In the genomic region with DNA sequence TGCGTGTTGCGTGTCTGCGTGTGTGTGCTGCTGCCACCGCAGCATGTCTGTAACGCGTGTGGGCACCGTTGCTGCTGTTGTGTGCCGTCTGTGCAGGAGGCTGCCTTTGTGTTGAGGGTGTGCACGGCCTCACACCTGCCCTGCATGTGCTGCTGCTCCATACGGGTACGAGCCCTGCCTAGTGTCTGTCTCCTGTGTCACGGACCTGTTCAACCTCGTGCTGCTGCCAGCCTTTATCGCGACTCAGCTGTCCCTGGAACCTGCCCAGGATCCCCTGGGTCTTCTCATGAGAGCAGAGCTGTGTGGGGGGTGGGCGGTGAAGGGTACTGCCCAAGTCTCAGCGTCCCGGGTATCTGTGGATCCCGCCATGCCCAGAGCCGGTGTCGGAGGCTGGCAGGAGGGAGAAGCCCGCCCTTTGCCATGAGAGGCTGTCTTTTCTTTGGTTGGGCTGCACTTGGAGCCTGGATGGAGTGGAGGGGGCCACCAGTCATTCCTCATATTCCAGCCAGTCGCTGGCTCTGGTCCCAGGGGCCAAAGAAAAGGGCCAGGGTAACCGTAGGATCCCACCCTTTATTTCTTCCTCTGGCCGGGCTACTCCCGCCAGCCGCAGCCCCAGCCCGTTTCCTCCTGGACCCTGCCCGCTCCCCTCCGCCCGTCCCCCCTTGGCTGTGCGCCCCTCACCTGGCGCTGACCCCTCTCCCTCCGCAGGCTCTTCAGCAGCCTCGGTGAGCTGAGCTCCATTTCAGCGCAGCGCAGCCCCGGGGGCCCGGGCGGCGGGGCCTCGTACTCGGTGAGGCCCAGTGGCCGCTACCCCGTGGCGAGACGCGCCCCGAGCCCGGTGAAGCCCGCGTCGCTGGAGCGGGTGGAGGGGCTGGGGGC, we compare ENCODE assay signal across 16 cellular contexts. TPM values are rescaled to one million over a fixed set of nuclear protein-coding genes. Genes with fewer than 3 reads are reported as not detected.
A peak's percentile ranks its signal among the peaks of the same experiment; 100 is the strongest.
DNase-seq lines count a peak whose midpoint lies in the region; ATAC-seq and TF ChIP-seq lines count a peak whose summit lies in the region.
"Had no signal": no experiment of that assay in that cellular context is flagged by ENCODE, and none has a peak within 500 bp of the region (broad histone marks: within the 10 kb centered on the region; RNA-seq: fewer than 3 reads in every experiment).

No MANE protein-coding gene starts in this region.

- peak; percentile 11 for ATAC-seq in GM23338
- no peak; the same call in 2 of the 3 replicates for ATAC-seq in RWPE2 (ENCODE audit: low read depth)
- no peak for ATAC-seq in left lobe of liver
- ATAC-seq in GM18498 (IDR thresholded peaks at IDR 0.05; ENCODE audit: unreplicated experiment): no peak
- ATAC-seq: activated naive CD4-positive, alpha-beta T cell treated with anti-CD3 and anti-CD28 coated beads, Interleukin-2, amount 50 U/mL, for 72 hours; esophagus mucosa; Panc1 had no signal

- H3K9me3 ChIP-seq in RWPE2 (ENCODE audit: severe bottlenecking): no peaks in the 10 kb centered on the region
- H3K9me3 ChIP-seq in sigmoid colon: no peaks in the 10 kb centered on the region
- H3K9me3 ChIP-seq: breast epithelium had no signal

- H3K27ac ChIP-seq in GM23338 (ENCODE audit: low read depth): no peak overlapping the region
- H3K27ac ChIP-seq in RWPE2 (ENCODE audit: poor library complexity, severe bottlenecking): no peak overlapping the region
- H3K27ac ChIP-seq in sigmoid colon: no peak overlapping the region
- H3K27ac ChIP-seq: breast epithelium had no signal

- H3K27me3 Mint-ChIP-seq in GM23338 (ENCODE audit: insufficient read depth, low read depth, poor library complexity): peaks cover 53% of the 10 kb centered on the region
- H3K27me3 Mint-ChIP-seq: stimulated activated naive CD8-positive, alpha-beta T cell treated with anti-CD3 and anti-CD28 coated beads, Interleukin-15, Interleukin-2, amounts not matched to agents 100 ng/mL and 50 ng/mL, for 24 hours had no signal

- no peak for TF ChIP-seq EP300 in sigmoid colon (IDR thresholded peaks at IDR 0.05)

- H4K20me1 ChIP-seq in GM23338 (replicated peaks; ENCODE audit: insufficient read depth): no peaks in the 10 kb centered on the region

- H3K79me2 ChIP-seq in GM23338 (replicated peaks; ENCODE audit: insufficient read depth): no peaks in the 10 kb centered on the region

- no peaks in the 10 kb centered on the region for H3F3A ChIP-seq in GM23338 (replicated peaks; ENCODE audit: low read depth)

- TF ChIP-seq CTCF in GM23338 (conservative IDR thresholded peaks at IDR 0.05; ENCODE audit: low read depth in 2 of 2) (no peak), RWPE2 (IDR thresholded peaks at IDR 0.05; ENCODE audit: poor library complexity, severe bottlenecking) (no peak), sigmoid colon (IDR thresholded peaks at IDR 0.05) (no peak)

- H3K36me3 Mint-ChIP-seq in GM23338 (ENCODE audit: low read depth): no peaks in the 10 kb centered on the region; the same call in 2 of the 3 replicates
- H3K36me3 Mint-ChIP-seq: activated naive CD4-positive, alpha-beta T cell treated with anti-CD3 and anti-CD28 coated beads, Interleukin-2, amount 50 U/mL, for 72 hours had no signal

- H3K4me1 Mint-ChIP-seq in GM23338: peaks cover 6% of the 10 kb centered on the region

- no peaks in the 10 kb centered on the region for H3K36me3 ChIP-seq in GM23338 (ENCODE audit: insufficient read depth)
- H3K36me3 ChIP-seq in RWPE2 (ENCODE audit: low read depth): no peaks in the 10 kb centered on the region
- no peaks in the 10 kb centered on the region for H3K36me3 ChIP-seq in sigmoid colon
- H3K36me3 ChIP-seq: breast epithelium had no signal

- no peak overlapping the region for H3K27ac Mint-ChIP-seq in GM23338
- H3K27ac Mint-ChIP-seq: activated naive CD4-positive, alpha-beta T cell treated with anti-CD3 and anti-CD28 coated beads, Interleukin-2, amount 50 U/mL, for 72 hours; nephron; stimulated activated naive CD8-positive, alpha-beta T cell treated with anti-CD3 and anti-CD28 coated beads, Interleukin-15, Interleukin-2, amounts not matched to agents 100 ng/mL and 50 ng/mL, for 24 hours had no signal

- WGBS in sigmoid colon, 2 donors: 79 to 81% methylated on average over 54 of the region's 54 CpGs

- no peak for TF ChIP-seq POLR2A in sigmoid colon (IDR thresholded peaks at IDR 0.05)

- DNase-seq in GM23338 (ENCODE audit: low spot score) (peak; percentile 30), RWPE2 (ENCODE audit: low spot score) (peak; percentile 55), left lobe of liver (ENCODE audit: low spot score) (peak; percentile 45), sigmoid colon (peak; percentile 55), NCI-H82 treated with DMSO at 0.1 percent for 48 hours (lab: John Stamatoyannopoulos, UW; ENCODE audit: unreplicated experiment) (no peak)
- no peak for DNase-seq in activated naive CD4-positive, alpha-beta T cell treated with Interleukin-2 at 50 U/mL for 16 hours
- DNase-seq: mammary epithelial cell, NCI-H2029 treated with DMSO at 0.1 percent for 48 hours, NCI-H526 treated with DMSO at 0.1 percent for 48 hours had no signal

- H3K4me3 ChIP-seq in GM23338 (peak overlapping the region; percentile 40; the same call in 1 of the 2 replicates), RWPE2 (ENCODE audit: severe bottlenecking) (no peak overlapping the region), sigmoid colon (no peak overlapping the region)
- H3K4me3 ChIP-seq: breast epithelium had no signal

- no peaks in the 10 kb centered on the region for H3K9me2 ChIP-seq in GM23338 (ENCODE audit: insufficient read depth)

- H3K4me2 ChIP-seq in GM23338: peak overlapping the region; percentile 60; the same call in 1 of the 2 replicates

- H3K9me3 Mint-ChIP-seq in GM23338: no peaks in the 10 kb centered on the region; the same call in 2 of the 3 replicates
- H3K9me3 Mint-ChIP-seq: activated naive CD4-positive, alpha-beta T cell treated with anti-CD3 and anti-CD28 coated beads, Interleukin-2, amount 50 U/mL, for 72 hours; nephron; stimulated activated naive CD8-positive, alpha-beta T cell treated with anti-CD3 and anti-CD28 coated beads, Interleukin-15, Interleukin-2, amounts not matched to agents 100 ng/mL and 50 ng/mL, for 24 hours had no signal

- no peak overlapping the region; the same call in 2 of the 3 replicates for H3K4me3 Mint-ChIP-seq in GM23338
- H3K4me3 Mint-ChIP-seq: nephron; stimulated activated naive CD8-positive, alpha-beta T cell treated with anti-CD3 and anti-CD28 coated beads, Interleukin-15, Interleukin-2, amounts not matched to agents 100 ng/mL and 50 ng/mL, for 24 hours had no signal

- intact Hi-C loops in sigmoid colon (cut with DNase I): no loop called here

- H2AFZ ChIP-seq in GM23338: no peak overlapping the region

- H3K4me1 ChIP-seq in GM23338 (ENCODE audit: insufficient read depth): peaks cover 5% of the 10 kb centered on the region; the same call in 1 of the 2 replicates
- H3K4me1 ChIP-seq in RWPE2 (ENCODE audit: insufficient read depth, poor library complexity, severe bottlenecking): no peaks in the 10 kb centered on the region
- peaks cover 0 to 15% (median 11%) of the 10 kb centered on the region in 4 donors for H3K4me1 ChIP-seq in sigmoid colon
- H3K4me1 ChIP-seq: breast epithelium had no signal

- H3K27me3 ChIP-seq in GM23338 (ENCODE audit: insufficient read depth): peaks cover 52% of the 10 kb centered on the region
- H3K27me3 ChIP-seq in RWPE2 (ENCODE audit: insufficient read depth, poor library complexity, severe bottlenecking): no peaks in the 10 kb centered on the region
- H3K27me3 ChIP-seq in sigmoid colon: peaks cover 7 to 34% (median 25%) of the 10 kb centered on the region in 3 donors
- H3K27me3 ChIP-seq: breast epithelium had no signal

TF ChIP-seq in GM23338, 12 proteins besides CTCF, POLR2A, EP300 and RAD21 (continues in another document):
- TF ChIP-seq NANOG (IDR thresholded peaks at IDR 0.05; ENCODE audit: borderline replicate concordance) (no peak), JUNB (IDR thresholded peaks at IDR 0.05; ENCODE audit: unreplicated experiment) (no peak), ZNF331 (CRISPR knock-in tag; IDR thresholded peaks at IDR 0.05; ENCODE audit: low read depth) (no peak), POLR2AphosphoS5 (IDR thresholded peaks at IDR 0.05; ENCODE audit: low read depth) (no peak), ZNF114 (CRISPR knock-in tag; IDR thresholded peaks at IDR 0.05) (no peak), EZH2 (IDR thresholded peaks at IDR 0.05; ENCODE audit: low read depth, unreplicated experiment) (no peak), STAT1 (IDR thresholded peaks at IDR 0.05; ENCODE audit: unreplicated experiment) (no peak), CREB1 (CRISPR knock-in tag; IDR thresholded peaks at IDR 0.05; ENCODE audit: low read depth) (no peak)
- TF ChIP-seq, protein P1, sequence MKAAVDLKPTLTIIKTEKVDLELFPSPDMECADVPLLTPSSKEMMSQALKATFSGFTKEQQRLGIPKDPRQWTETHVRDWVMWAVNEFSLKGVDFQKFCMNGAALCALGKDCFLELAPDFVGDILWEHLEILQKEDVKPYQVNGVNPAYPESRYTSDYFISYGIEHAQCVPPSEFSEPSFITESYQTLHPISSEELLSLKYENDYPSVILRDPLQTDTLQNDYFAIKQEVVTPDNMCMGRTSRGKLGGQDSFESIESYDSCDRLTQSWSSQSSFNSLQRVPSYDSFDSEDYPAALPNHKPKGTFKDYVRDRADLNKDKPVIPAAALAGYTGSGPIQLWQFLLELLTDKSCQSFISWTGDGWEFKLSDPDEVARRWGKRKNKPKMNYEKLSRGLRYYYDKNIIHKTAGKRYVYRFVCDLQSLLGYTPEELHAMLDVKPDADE (IDR thresholded peaks at IDR 0.05): no peak

RNA-seq across cellular contexts. Expression of a gene that starts 7.8 kb away (rescaled TPM):
- total RNA-seq in GM23338 (2014; rRNA removed; shearing (Covaris generic)): 2.2 TPM in 1 of 2 replicates, not detected in the other
- not detected in 2 replicates for polyA plus RNA-seq in GM23338 (2016; fragmentation: Nextera tagmentation; extraction: Ambion mirVana)
- 0.83 TPM for total RNA-seq in left lobe of liver
- total RNA-seq in sigmoid colon: under 1 TPM in 1 of 4 donors, not detected in 3; 0.68 TPM
- polyA plus RNA-seq in sigmoid colon: under 1 TPM in 1 of 3 donors, not detected in 2; 0.06 TPM
- total RNA-seq: activated naive CD4-positive, alpha-beta T cell treated with anti-CD3 and anti-CD28 coated beads, Interleukin-2, amount 50 U/mL, for 72 hours; mammary epithelial cell had no signal
- polyA plus RNA-seq: mammary epithelial cell had no signal

RNA-seq across cellular contexts. Expression of a gene that starts 53.2 kb away (rescaled TPM):
- total RNA-seq in GM23338 (2014; rRNA removed; shearing (Covaris generic)): 11.5 and 11.8 TPM in 2 replicates
- polyA plus RNA-seq in GM23338 (2016; fragmentation: Nextera tagmentation; extraction: Ambion mirVana) (9.7 and 10.8 TPM in 2 replicates), sigmoid colon (10 to 100 TPM; 10.4 to 18.0 (median 17.6) TPM)
- total RNA-seq in left lobe of liver (11.1 TPM), sigmoid colon (10 to 100 TPM; 10.3 to 29.6 (median 13.8) TPM)

RNA-seq across cellular contexts. Expression of a gene that starts 57.6 kb away (rescaled TPM):
- total RNA-seq in GM23338 (2014; rRNA removed; shearing (Covaris generic)): 4.9 and 5.1 TPM in 2 replicates
- 0.52 and 0.56 TPM in 2 replicates for polyA plus RNA-seq in GM23338 (2016; fragmentation: Nextera tagmentation; extraction: Ambion mirVana)
- total RNA-seq in left lobe of liver: 22.8 TPM
- total RNA-seq in sigmoid colon: 10 to 100 TPM in 1 of 4 donors, 1 to 10 TPM in 3; 2.5 to 14.4 (median 3.7) TPM
- polyA plus RNA-seq in sigmoid colon: 1 to 10 TPM in 1 of 3 donors, under 1 TPM in 2; 0.23 to 6.6 (median 0.60) TPM

Comparison
In these comparisons a context has a peak if more than half of its experiments do, and no peak if none do; other contexts are left out.
1. DNase-seq: peak in GM23338 (single experiment), RWPE2 (single experiment), left lobe of liver (single experiment) and sigmoid colon (single experiment); none in activated naive CD4-positive, alpha-beta T cell treated with Interleukin-2 at 50 U/mL for 16 hours (single experiment) and NCI-H82 treated with DMSO at 0.1 percent for 48 hours (single experiment).